ENCODE assay signal across 8 cellular contexts in the genomic region with DNA sequence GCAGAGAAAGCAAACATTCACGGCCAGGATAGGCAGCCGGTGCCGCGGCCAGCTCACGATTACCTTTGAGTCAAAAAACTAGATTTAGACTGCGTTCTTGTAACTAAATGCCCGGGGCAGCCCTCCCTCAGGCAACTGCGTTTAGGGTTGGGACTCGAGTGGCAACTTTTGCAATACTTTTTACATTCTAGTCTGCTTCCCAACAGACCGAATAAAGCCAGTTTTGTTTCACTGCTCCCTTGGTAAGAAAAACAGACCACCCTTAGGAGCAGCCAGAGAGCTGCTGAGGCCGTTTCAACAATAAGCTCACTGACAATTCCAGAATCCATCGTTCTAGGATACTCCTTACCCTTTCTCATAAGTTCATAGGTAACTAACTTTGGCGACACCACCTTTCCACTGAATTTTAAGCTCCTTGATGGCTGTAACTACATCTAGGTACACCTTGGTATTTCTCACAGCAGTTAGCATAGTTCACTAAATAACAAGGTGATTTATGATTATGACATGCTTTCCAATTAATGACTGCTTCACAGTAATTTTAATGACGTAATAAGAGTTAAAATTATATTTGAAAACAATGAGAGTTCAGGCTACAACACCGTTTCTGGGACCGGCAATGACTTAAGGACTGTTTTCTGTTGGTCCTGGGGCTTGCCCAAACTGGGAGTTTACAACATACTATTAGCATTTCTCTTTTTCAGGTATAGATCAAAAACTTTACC. TPM values are rescaled to one million over a fixed set of nuclear protein-coding genes. Genes with fewer than 3 reads are reported as not detected.
A peak's percentile ranks its signal among the peaks of the same experiment; 100 is the strongest.
DNase-seq lines count a peak whose midpoint lies in the region; ATAC-seq, FAIRE-seq and TF ChIP-seq lines count a peak whose summit lies in the region.

No MANE protein-coding gene starts in this region.

- peak overlapping the region; percentile 97 for H3K27ac ChIP-seq in A673 (ENCODE audit: low read depth, low read length, poor library complexity, severe bottlenecking)
- peak overlapping the region; percentile 99 for H3K27ac ChIP-seq in SK-N-SH (ENCODE audit: low read depth in 2 of 2, low read length in 1 of 2)
- peak overlapping the region; percentile 95 for H3K27ac ChIP-seq in endothelial cell of umbilical vein (ENCODE audit: insufficient read depth, low read depth, low read length)

- H3K9me1 ChIP-seq in endothelial cell of umbilical vein (replicated peaks; ENCODE audit: control insufficient read depth, extremely low read depth, insufficient read depth, low read length), result no peaks in the 10 kb centered on the region

- H4K20me1 ChIP-seq in SK-N-SH (ENCODE audit: insufficient read depth) (no peaks in the 10 kb centered on the region), endothelial cell of umbilical vein (replicated peaks; ENCODE audit: control insufficient read depth, extremely low read depth, insufficient read depth, low read length) (no peaks in the 10 kb centered on the region)

- H3K4me3 ChIP-seq in A673 (ENCODE audit: low read depth, low read length, poor library complexity, severe bottlenecking) (peak overlapping the region; percentile 64), SK-N-SH (ENCODE audit: low read depth in 2 of 2, low read length in 1 of 2) (peak overlapping the region; percentile 84 to 98), endothelial cell of umbilical vein (replicated peaks in 1 of 3; ENCODE audit: insufficient read depth in 1 of 3, low read depth in 1 of 3, low read length in 3 of 3) (peak overlapping the region; percentile 52 to 82 (median 56))

- no peaks in the 10 kb centered on the region for H3K27me3 Mint-ChIP-seq in naive B cell

- dilution Hi-C loops in endothelial cell of umbilical vein (cut with MboI; ENCODE audit: extremely low pct_ligation_motif_present, low sequenced_read_pairs), result no loop called here

- no peaks in the 10 kb centered on the region for H3K9me3 Mint-ChIP-seq in naive B cell

- in situ Hi-C loops in GM18951 (cut with MboI; ENCODE audit: low sequenced_read_pairs, unreplicated experiment), result no loop called here

- peak overlapping the region; percentile 92 for H3K9ac ChIP-seq in SK-N-SH
- peak overlapping the region; percentile 98 for H3K9ac ChIP-seq in endothelial cell of umbilical vein (replicated peaks; ENCODE audit: extremely low read depth, insufficient read depth, low read length)

- TF ChIP-seq RAD21 in SK-N-SH (IDR thresholded peaks at IDR 0.05; ENCODE audit: low read length), result no peak

- H3K9me3 ChIP-seq in A673 (ENCODE audit: low read depth, low read length, poor library complexity, severe bottlenecking) (no peaks in the 10 kb centered on the region), SK-N-SH (no peaks in the 10 kb centered on the region), endothelial cell of umbilical vein (replicated peaks; ENCODE audit: control insufficient read depth, insufficient read depth, low read length) (no peaks in the 10 kb centered on the region)

- H3K4me2 ChIP-seq in SK-N-SH (peak overlapping the region; percentile 75), endothelial cell of umbilical vein (ENCODE audit: insufficient read depth, low read length) (peak overlapping the region; percentile 94)

- H3K36me3 ChIP-seq in A673 (ENCODE audit: insufficient read depth, low read length, poor library complexity, severe bottlenecking) (no peaks in the 10 kb centered on the region), SK-N-SH (replicated peaks in 1 of 2; ENCODE audit: control insufficient read depth in 1 of 2, insufficient read depth in 2 of 2, low read length in 1 of 2) (no peaks in the 10 kb centered on the region), endothelial cell of umbilical vein (ENCODE audit: control insufficient read depth in 2 of 2, extremely low read depth in 1 of 2, insufficient read depth in 2 of 2, low read length in 2 of 2) (no peaks in the 10 kb centered on the region)

- ATAC-seq in naive B cell (ENCODE audit: low read depth in 2 of 2) (peak in 1 of 2 donors; percentile 0), GM18868 (IDR thresholded peaks at IDR 0.05; ENCODE audit: unreplicated experiment) (no peak), GM18858 (IDR thresholded peaks at IDR 0.05; ENCODE audit: unreplicated experiment) (no peak), GM19452 (IDR thresholded peaks at IDR 0.05; ENCODE audit: unreplicated experiment) (no peak)

- H3K4me1 ChIP-seq in A673 (ENCODE audit: insufficient read depth, low read length, poor library complexity, severe bottlenecking), result no peaks in the 10 kb centered on the region
- H3K4me1 ChIP-seq in SK-N-SH (ENCODE audit: control insufficient read depth in 1 of 2, insufficient read depth in 2 of 2, low read depth in 1 of 2, low read length in 1 of 2), result peaks cover 3 to 8% of the 10 kb centered on the region in 2 experiments; a peak in 3 of 4 replicates
- peaks cover 16% of the 10 kb centered on the region for H3K4me1 ChIP-seq in endothelial cell of umbilical vein (ENCODE audit: control insufficient read depth, extremely low read depth, insufficient read depth, low read length)

- POLR2A ChIA-PET in A673 (lab: Charles Lee; ENCODE audit: low non-redundant PET) (interaction anchor here (0.7 kb wide), 1 partner anchor 524 kb away, joined by 3 read pairs; no protein-coding TSS in a partner anchor), SK-N-SH (lab: Yijun Ruan, JAX) (interaction anchor here (0.7 to 1.5 kb wide), 3 partner anchors 9 to 161 kb away, joined by 3 to 14 read pairs (median 3); partner anchors contain the start of gene FNIP1), endothelial cell of umbilical vein (lab: Charles Lee) (no interaction called here)

- no peaks in the 10 kb centered on the region for H3K36me3 Mint-ChIP-seq in naive B cell

- H3K79me2 ChIP-seq in SK-N-SH (ENCODE audit: insufficient read depth) (peaks cover 41% of the 10 kb centered on the region), endothelial cell of umbilical vein (ENCODE audit: control insufficient read depth, insufficient read depth, low read length) (peaks cover 36% of the 10 kb centered on the region)

- peak overlapping the region in 7 of 8 donors; percentile 87 to 100 (median 98) for H3K4me3 Mint-ChIP-seq in naive B cell

- H3F3A ChIP-seq in SK-N-SH (replicated peaks; ENCODE audit: insufficient read depth), result peaks cover 21% of the 10 kb centered on the region

- TF ChIP-seq POLR2A in GM18951 (IDR thresholded peaks at IDR 0.05; ENCODE audit: extremely low read depth, insufficient read depth, insufficient read length) (peak; percentile 47), endothelial cell of umbilical vein (IDR thresholded peaks at IDR 0.05; ENCODE audit: low read depth, low read length) (peak; percentile 46)

- H3K27me3 ChIP-seq in A673 (replicated peaks; ENCODE audit: insufficient read depth, low read depth, low read length, poor library complexity), result no peaks in the 10 kb centered on the region
- no peaks in the 10 kb centered on the region for H3K27me3 ChIP-seq in SK-N-SH (ENCODE audit: insufficient read depth)
- no peaks in the 10 kb centered on the region for H3K27me3 ChIP-seq in endothelial cell of umbilical vein (ENCODE audit: control insufficient read depth in 2 of 2, insufficient read depth in 2 of 2, low read length in 2 of 2)

- FAIRE-seq in endothelial cell of umbilical vein (lab: Jason Lieb, UNC), result no peak

- H3K4me1 Mint-ChIP-seq in naive B cell, result peaks cover 32 to 51% (median 37%) of the 10 kb centered on the region in 3 donors

- no peaks in the 10 kb centered on the region for H3K9me2 ChIP-seq in SK-N-SH

- BruUV-seq in A673 (replicated peaks; lab: Mats Ljungman, UMichigan), result TSS peak; percentile 98
- TSS peak; percentile 95 for BruUV-seq in endothelial cell of umbilical vein (replicated peaks; lab: Mats Ljungman, UMichigan)

- intact Hi-C loops in A673 (cut with micrococcal nuclease; ENCODE audit: unreplicated experiment) (loop anchor here (5.0 kb wide), 1 partner anchor 161 kb away; the partner anchor contains the start of gene FNIP1), endothelial cell of umbilical vein (cut with micrococcal nuclease) (loop anchor here (1.0 to 5.0 kb wide), 5 partner anchors 26 to 464 kb away; partner anchors contain the start of genes FNIP1 and LYRM7)

- TF ChIP-seq EP300 in SK-N-SH (IDR thresholded peaks at IDR 0.05; ENCODE audit: borderline replicate concordance in 1 of 2, low read depth in 1 of 2, low read length in 1 of 2), result no peak

- CTCF ChIA-PET in A673 (lab: Charles Lee), result interaction anchor here (0.6 kb wide), 1 partner anchor 481 kb away, joined by 3 read pairs; no protein-coding TSS in a partner anchor
- CTCF ChIA-PET in SK-N-SH (lab: Yijun Ruan, JAX), result interaction anchor here (0.9 to 1.4 kb wide), 4 partner anchors 11 to 377 kb away, joined by 3 to 5 read pairs (median 4); no protein-coding TSS in a partner anchor
- CTCF ChIA-PET in endothelial cell of umbilical vein (lab: Charles Lee), result interaction anchor here (0.6 to 1.2 kb wide), 6 partner anchors 24 to 372 kb away, joined by 3 to 7 read pairs (median 3); no protein-coding TSS in a partner anchor

- H2AFZ ChIP-seq in SK-N-SH (ENCODE audit: low read depth), result peak overlapping the region; percentile 85
- peak overlapping the region; percentile 31 for H2AFZ ChIP-seq in endothelial cell of umbilical vein (ENCODE audit: low read depth, low read length)

- peak overlapping the region in 5 of 6 donors; percentile 98 to 100 (median 99) for H3K27ac Mint-ChIP-seq in naive B cell

- WGBS in SK-N-SH (ENCODE audit: low lambda C conversion rate), result 7% methylated on average over 10 of the region's 16 CpGs

- TF ChIP-seq CTCF in A673 (conservative IDR thresholded peaks at IDR 0.05; ENCODE audit: low read depth, low read length) (no peak), SK-N-SH (IDR thresholded peaks at IDR 0.05) (no peak), endothelial cell of umbilical vein (IDR thresholded peaks at IDR 0.05; ENCODE audit: extremely low read depth in 1 of 2, insufficient read depth in 1 of 2, low read depth in 1 of 2, low read length in 2 of 2) (no peak)

- DNase-seq in A673 (ENCODE audit: low spot score) (no peak), SK-N-SH (peak; percentile 20), endothelial cell of umbilical vein (ENCODE audit: low read depth, low spot score) (peak; percentile 77), naive B cell (peak; percentile 11)

TF ChIP-seq in endothelial cell of umbilical vein, 7 proteins besides CTCF, POLR2A, EP300 and RAD21 (continues in another document):
- TF ChIP-seq JUN (IDR thresholded peaks at IDR 0.05; ENCODE audit: borderline replicate concordance, insufficient read depth, insufficient read length, low read depth), result no peak

RNA-seq across cellular contexts. Expression of gene RAPGEF6, which starts 0.9 kb away (rescaled TPM):
- 21.6 and 26.1 TPM in 2 replicates for total RNA-seq in A673 (2021)
- 2.9 and 4.7 TPM in 2 replicates for polyA plus RNA-seq in SK-N-SH (2012; rRNA removed)
- polyA plus RNA-seq in SK-N-SH (2012; cell fraction: cytosol; rRNA removed), result 3.0 and 3.3 TPM in 2 replicates
- polyA plus RNA-seq in SK-N-SH (2012; cell fraction: nucleus; rRNA removed), result 4.9 and 9.0 TPM in 2 replicates
- total RNA-seq in endothelial cell of umbilical vein, result 13.9 and 17.5 TPM in 2 replicates
- 2.6 and 3.5 TPM in 2 replicates for polyA plus RNA-seq in endothelial cell of umbilical vein
- polyA plus RNA-seq in endothelial cell of umbilical vein (2011; cell fraction: cytosol; rRNA removed), result 3.2 and 4.0 TPM in 2 replicates
- polyA plus RNA-seq in endothelial cell of umbilical vein (2011; cell fraction: nucleus; rRNA removed), result 15.5 and 16.4 TPM in 2 replicates
- polyA plus RNA-seq in endothelial cell of umbilical vein (2012), result 4.4 and 6.7 TPM in 2 replicates
- polyA minus RNA-seq in endothelial cell of umbilical vein, result 26.3 and 33.9 TPM in 2 replicates
- polyA minus RNA-seq in endothelial cell of umbilical vein (2011; cell fraction: cytosol; rRNA and poly(A)+ RNA removed), result 12.0 TPM
- polyA minus RNA-seq in endothelial cell of umbilical vein (2011; cell fraction: nucleus; rRNA and poly(A)+ RNA removed), result 56.3 and 90.5 TPM in 2 replicates
- polyA plus RNA-seq in naive B cell (ENCODE audit: low read depth in 6 of 6), result 10 to 100 TPM; 15.3 to 28.3 (median 23.3) TPM
